In genomic region chr11:35034401-35034800, GRCh38 we compare ENCODE assay signal across 16 cellular contexts.
DNase-seq lines count a peak whose midpoint lies in the region; ATAC-seq, FAIRE-seq and TF ChIP-seq lines count a peak whose summit lies in the region.
"Had no signal": no experiment of that assay in that cellular context is flagged by ENCODE, and none has a peak within 500 bp of the region (broad histone marks: within the 10 kb centered on the region; RNA-seq: fewer than 3 reads in every experiment).

No MANE protein-coding gene starts in this region.

- H2AFZ ChIP-seq in K562 (ENCODE audit: low read depth, low read length), result no peak overlapping the region
- no peak overlapping the region for H2AFZ ChIP-seq in trophoblast cell (ENCODE audit: insufficient read depth, low read length, poor library complexity)

- H3K9me3 ChIP-seq in K562 (replicated peaks; ENCODE audit: control insufficient read depth, insufficient read depth, low read depth, low read length) (no peaks in the 10 kb centered on the region), trophoblast cell (ENCODE audit: insufficient read depth, low read depth, low read length) (no peaks in the 10 kb centered on the region)
- H3K9me3 ChIP-seq: A549 had no signal

- no peak overlapping the region for H3K23ac ChIP-seq in trophoblast cell (ENCODE audit: low read length)

- in situ Hi-C loops in K562 (cut with MboI), result no loop called here

- no peak overlapping the region for H2BK5ac ChIP-seq in trophoblast cell (ENCODE audit: low read depth, low read length, poor library complexity)

- H3K27me3 Mint-ChIP-seq in activated CD4-positive, alpha-beta T cell treated with anti-CD3 and anti-CD28 coated beads for 36 hours, result peaks cover 2% of the 10 kb centered on the region

- H3K9me1 ChIP-seq in K562 (ENCODE audit: control insufficient read depth, insufficient read depth, low read length), result no peaks in the 10 kb centered on the region

- peaks cover 28% of the 10 kb centered on the region for H3K79me1 ChIP-seq in trophoblast cell (ENCODE audit: low read length)

- H4K91ac ChIP-seq in trophoblast cell (ENCODE audit: low read depth, low read length), result no peak overlapping the region

- peaks cover 80% of the 10 kb centered on the region for H3K4me1 Mint-ChIP-seq in activated CD4-positive, alpha-beta T cell treated with anti-CD3 and anti-CD28 coated beads for 36 hours

- peak overlapping the region; percentile 3 for H3K27ac Mint-ChIP-seq in activated CD4-positive, alpha-beta T cell treated with anti-CD3 and anti-CD28 coated beads for 36 hours
- H3K27ac Mint-ChIP-seq: CD8-positive, alpha-beta T cell; H9 had no signal

- no peak overlapping the region for H3K4me3 ChIP-seq in HL-60 (replicated peaks; ENCODE audit: insufficient read depth, low read length)
- no peak overlapping the region for H3K4me3 ChIP-seq in K562
- H3K4me3 ChIP-seq in trophoblast cell (ENCODE audit: low read depth, low read length), result no peak overlapping the region
- H3K4me3 ChIP-seq: A549 had no signal

- peaks cover 8 to 75% of the 10 kb centered on the region in 2 experiments for H3K4me1 ChIP-seq in K562 (replicated peaks in 1 of 2; ENCODE audit: control insufficient read depth in 2 of 2, insufficient read depth in 2 of 2, low read length in 2 of 2)
- H3K4me1 ChIP-seq in trophoblast cell (ENCODE audit: control insufficient read depth in 1 of 2, insufficient read depth in 2 of 2, low read length in 2 of 2), result peaks cover 29 to 41% of the 10 kb centered on the region in 2 experiments

- H3K27ac ChIP-seq in HL-60 (replicated peaks), result peak overlapping the region; percentile 82; the same call in 1 of the 2 replicates
- no peak overlapping the region for H3K27ac ChIP-seq in K562 (ENCODE audit: extremely low read depth, low read depth, low read length)
- no peak overlapping the region for H3K27ac ChIP-seq in trophoblast cell (ENCODE audit: low read depth, low read length)
- H3K27ac ChIP-seq: 22Rv1, A549 had no signal

- H2BK12ac ChIP-seq in trophoblast cell (ENCODE audit: low read length), result peak overlapping the region; percentile 2

- H3K36me3 ChIP-seq in K562 (ENCODE audit: control insufficient read depth, insufficient read depth, low read length) (no peaks in the 10 kb centered on the region), trophoblast cell (ENCODE audit: control insufficient read depth in 1 of 2, insufficient read depth in 2 of 2, low read length in 2 of 2) (no peaks in the 10 kb centered on the region)

- H3K79me2 ChIP-seq in K562 (ENCODE audit: control insufficient read depth, insufficient read depth, low read length) (no peaks in the 10 kb centered on the region), trophoblast cell (ENCODE audit: control insufficient read depth, insufficient read depth, low read length, poor library complexity) (no peaks in the 10 kb centered on the region)

- no TSS peak for BruUV-seq in K562 (replicated peaks; lab: Mats Ljungman, UMichigan)

- FAIRE-seq in K562 (lab: Jason Lieb, UNC), result no peak
- FAIRE-seq: A549, H1 had no signal

- CTCF ChIA-PET in activated CD4-positive, alpha-beta T cell treated with anti-CD3 and anti-CD28 coated beads for 36 hours (lab: Charles Lee), result no interaction called here
- CTCF ChIA-PET in K562 (lab: Yijun Ruan, JAX; ENCODE audit: low intra/inter-chr PET ratio), result no interaction called here

- H3K9me3 Mint-ChIP-seq in activated CD4-positive, alpha-beta T cell treated with anti-CD3 and anti-CD28 coated beads for 36 hours (ENCODE audit: low read depth), result peaks cover 13% of the 10 kb centered on the region
- H3K9me3 Mint-ChIP-seq: CD8-positive, alpha-beta T cell; H9 had no signal

- H4K8ac ChIP-seq in trophoblast cell (ENCODE audit: low read depth, low read length), result no peak overlapping the region

- no peak overlapping the region for H2AK5ac ChIP-seq in trophoblast cell (ENCODE audit: low read length)

- no peak overlapping the region for H3K14ac ChIP-seq in trophoblast cell (ENCODE audit: low read length)

- no peak for TF ChIP-seq POLR2A in K562 (conservative IDR thresholded peaks at IDR 0.05)

- no peak overlapping the region for H3K18ac ChIP-seq in trophoblast cell (ENCODE audit: low read length)

- no peak for TF ChIP-seq EP300 in K562 (IDR thresholded peaks at IDR 0.05; ENCODE audit: low read length)

- intact Hi-C loops in activated CD4-positive, alpha-beta T cell treated with anti-CD3 and anti-CD28 coated beads for 36 hours (cut with DNase I, micrococcal nuclease), result no loop called here
- intact Hi-C loops in K562 (cut with micrococcal nuclease), result loop anchor here (5.0 kb wide), 1 partner anchor 38 kb away; no protein-coding TSS in a partner anchor

- no peak for DNase-seq in activated CD4-positive, alpha-beta T cell treated with anti-CD3 and anti-CD28 coated beads for 36 hours
- no peak for DNase-seq in activated CD4-positive, alpha-beta T cell treated with anti-CD3 and anti-CD28 coated beads for 4 hours
- DNase-seq in HL-60 (ENCODE audit: low read depth in 1 of 2, low spot score in 1 of 2) (no peak), K562 (ENCODE audit: extremely low read depth in 1 of 4, low spot score in 3 of 4) (no peak), trophoblast cell (peak in 1 of 2 donors; percentile 26), cerebellar cortex (ENCODE audit: low spot score) (no peak)
- DNase-seq: AML-193; Calu3; CD8-positive, alpha-beta T cell; DMS79 treated with DMSO at 0.1 percent for 48 hours; GF-D8; H9 had no signal

- no peak overlapping the region for H4K12ac ChIP-seq in trophoblast cell (ENCODE audit: low read depth, low read length)

- no peaks in the 10 kb centered on the region for H4K20me1 ChIP-seq in K562 (replicated peaks; ENCODE audit: control insufficient read depth, insufficient read depth, low read length)

- TF ChIP-seq CTCF in HL-60 (IDR thresholded peaks at IDR 0.05; ENCODE audit: insufficient read depth, low read length) (no peak), K562 (IDR thresholded peaks at IDR 0.05 in 2 of 3, conservative IDR thresholded peaks at IDR 0.05 in 1 of 3; ENCODE audit: insufficient read depth in 2 of 3, low read depth in 1 of 3, low read length in 3 of 3) (no peak)

- H3K4ac ChIP-seq in trophoblast cell (ENCODE audit: low read depth, low read length), result no peak overlapping the region

- no peak overlapping the region for H3K9ac ChIP-seq in K562 (ENCODE audit: insufficient read depth in 1 of 2, low read depth in 2 of 2, low read length in 2 of 2)
- H3K9ac ChIP-seq in trophoblast cell (ENCODE audit: low read length), result no peak overlapping the region

- TF ChIP-seq RAD21 in K562 (CRISPR knock-in tag; conservative IDR thresholded peaks at IDR 0.05 in 1 of 2, IDR thresholded peaks at IDR 0.05 in 1 of 2), result no peak

- H3K4me3 Mint-ChIP-seq in activated CD4-positive, alpha-beta T cell treated with anti-CD3 and anti-CD28 coated beads for 36 hours, result no peak overlapping the region
- H3K4me3 Mint-ChIP-seq: CD8-positive, alpha-beta T cell; H9 had no signal

- H2BK120ac ChIP-seq in trophoblast cell (ENCODE audit: insufficient read depth, low read length, poor library complexity), result no peak overlapping the region

- H3K4me2 ChIP-seq in K562 (ENCODE audit: insufficient read depth, low read length) (no peak overlapping the region), trophoblast cell (ENCODE audit: low read length) (no peak overlapping the region)
- H3K4me2 ChIP-seq: A549 had no signal

- POLR2A ChIA-PET in activated CD4-positive, alpha-beta T cell treated with anti-CD3 and anti-CD28 coated beads for 36 hours (lab: Charles Lee), result no interaction called here
- POLR2A ChIA-PET in K562 (lab: Yijun Ruan, JAX), result no interaction called here

- WGBS in K562 (ENCODE audit: insufficient coverage, low coverage, missing lambda C conversion rate), result 68% methylated on average over 3 of the region's 3 CpGs
- WGBS in trophoblast cell (ENCODE audit: extremely low coverage, insufficient coverage, insufficient read length), result no CpG with 5 or more reads among the region's 3 CpGs

- peaks cover 3% of the 10 kb centered on the region for H3K36me3 Mint-ChIP-seq in activated CD4-positive, alpha-beta T cell treated with anti-CD3 and anti-CD28 coated beads for 36 hours (ENCODE audit: low read depth)
- H3K36me3 Mint-ChIP-seq: CD8-positive, alpha-beta T cell had no signal

- H3K27me3 ChIP-seq in HL-60 (ENCODE audit: insufficient read depth, poor library complexity, severe bottlenecking), result no peaks in the 10 kb centered on the region
- no peaks in the 10 kb centered on the region; a peak in 1 of 5 replicates for H3K27me3 ChIP-seq in K562 (ENCODE audit: control insufficient read depth in 2 of 2, insufficient read depth in 2 of 2, low read length in 2 of 2)
- no peaks in the 10 kb centered on the region for H3K27me3 ChIP-seq in trophoblast cell (ENCODE audit: insufficient read depth, low read length)

- ATAC-seq in activated CD4-positive, alpha-beta T cell treated with anti-CD3 and anti-CD28 coated beads for 36 hours, result no peak
- ATAC-seq in K562, result no peak
- ATAC-seq in HG03045 (IDR thresholded peaks at IDR 0.05; ENCODE audit: unreplicated experiment), result no peak
- ATAC-seq: A549; CD8-positive, alpha-beta T cell had no signal

TF ChIP-seq in K562, 482 proteins besides CTCF, POLR2A, EP300 and RAD21 (continues in another document):
- TF ChIP-seq PTBP1 (IDR thresholded peaks at IDR 0.05; ENCODE audit: low read depth, low read length) (no peak), NBN (IDR thresholded peaks at IDR 0.05; ENCODE audit: low read depth) (no peak), ZC3H8 (IDR thresholded peaks at IDR 0.05) (no peak)
